25 cellular contexts compared by ENCODE assay signal in genomic region chr13:36774895-36775294, GRCh38.
"Had no signal": no experiment of that assay in that cellular context is flagged by ENCODE, and none has a peak within 500 bp of the region (broad histone marks: within the 10 kb centered on the region; RNA-seq: fewer than 3 reads in every experiment).

No MANE protein-coding gene starts in this region.

- H3K4me3 Mint-ChIP-seq: naive thymus-derived CD8-positive, alpha-beta T cell; neural crest cell; stimulated activated memory B cell treated with anti-CD40 and anti-IgM and Interleukin-4, amounts not matched to agents 10 μg/mL and 1 μg/mL and 100 μg/mL, for 72 hours; stimulated activated naive CD8-positive, alpha-beta T cell treated with anti-CD3 and anti-CD28 coated beads, Interleukin-15, Interleukin-2, amounts not matched to agents 100 ng/mL and 50 ng/mL, for 24 hours had no signal

- H3K9me3 Mint-ChIP-seq: neural crest cell; stimulated activated memory B cell treated with anti-CD40 and anti-IgM and Interleukin-4, amounts not matched to agents 10 μg/mL and 1 μg/mL and 100 μg/mL, for 72 hours; stimulated activated naive CD8-positive, alpha-beta T cell treated with anti-CD3 and anti-CD28 coated beads, Interleukin-15, Interleukin-2, amounts not matched to agents 100 ng/mL and 50 ng/mL, for 24 hours had no signal

- ATAC-seq: mucosa of descending colon; naive thymus-derived CD8-positive, alpha-beta T cell; right lobe of liver; stimulated activated memory B cell treated with anti-CD40 and anti-IgM and Interleukin-4, amounts not matched to agents 10 μg/mL and 1 μg/mL and 100 μg/mL, for 72 hours had no signal

- H3K36me3 ChIP-seq: esophagus muscularis mucosa, heart left ventricle, prostate gland, right lobe of liver, spleen, tibial artery, upper lobe of left lung, vagina had no signal

- H3K4me3 ChIP-seq: esophagus muscularis mucosa, heart left ventricle, mucosa of descending colon, prostate gland, right lobe of liver, spleen, tibial artery, upper lobe of left lung, vagina had no signal

- H3K36me3 Mint-ChIP-seq: naive thymus-derived CD8-positive, alpha-beta T cell; stimulated activated memory B cell treated with anti-CD40 and anti-IgM and Interleukin-4, amounts not matched to agents 10 μg/mL and 1 μg/mL and 100 μg/mL, for 72 hours had no signal

- H3K4me1 ChIP-seq: esophagus muscularis mucosa, heart left ventricle, parathyroid adenoma, prostate gland, right lobe of liver, spleen, tibial artery, upper lobe of left lung had no signal

- H3K27me3 ChIP-seq: right lobe of liver, tibial artery, upper lobe of left lung, vagina had no signal

- H3K27ac ChIP-seq: epithelial cell of prostate, esophagus muscularis mucosa, heart left ventricle, parathyroid adenoma, prostate gland, right lobe of liver, spleen, tibial artery, upper lobe of left lung, vagina had no signal

- H3K27ac Mint-ChIP-seq: stimulated activated memory B cell treated with anti-CD40 and anti-IgM and Interleukin-4, amounts not matched to agents 10 μg/mL and 1 μg/mL and 100 μg/mL, for 72 hours; stimulated activated naive CD8-positive, alpha-beta T cell treated with anti-CD3 and anti-CD28 coated beads, Interleukin-15, Interleukin-2, amounts not matched to agents 100 ng/mL and 50 ng/mL, for 24 hours had no signal

- DNase-seq: cortex of kidney; effector memory CD4-positive, alpha-beta T cell; foreskin melanocyte; heart left ventricle; hypothalamus; kidney glomerular epithelial cell; mammary epithelial cell; mucosa of descending colon; naive thymus-derived CD8-positive, alpha-beta T cell; occipital lobe; right lobe of liver; spleen; stimulated activated CD4-positive, alpha-beta T cell treated with anti-CD3 and anti-CD28 coated beads, Interleukin-15, amount 100 ng/mL, for 24 hours; stimulated activated CD4-positive, alpha-beta T cell treated with anti-CD3 and anti-CD28 coated beads, Interleukin-1b, Interleukin-23, amount 100 ng/mL, for 48 hours; stimulated activated CD4-positive, alpha-beta T cell treated with anti-CD3 and anti-CD28 coated beads, Interleukin-4, amount 100 ng/mL, for 24 hours; tibial artery; upper lobe of left lung had no signal

- H3K9me3 ChIP-seq: esophagus muscularis mucosa, heart left ventricle, mucosa of descending colon, prostate gland, right lobe of liver, spleen, tibial artery, upper lobe of left lung, vagina had no signal

- H3K4me1 Mint-ChIP-seq: naive thymus-derived CD8-positive, alpha-beta T cell; stimulated activated memory B cell treated with anti-CD40 and anti-IgM and Interleukin-4, amounts not matched to agents 10 μg/mL and 1 μg/mL and 100 μg/mL, for 72 hours had no signal
